Comparison of ENCODE assay signal across 11 cellular contexts in the genomic region with DNA sequence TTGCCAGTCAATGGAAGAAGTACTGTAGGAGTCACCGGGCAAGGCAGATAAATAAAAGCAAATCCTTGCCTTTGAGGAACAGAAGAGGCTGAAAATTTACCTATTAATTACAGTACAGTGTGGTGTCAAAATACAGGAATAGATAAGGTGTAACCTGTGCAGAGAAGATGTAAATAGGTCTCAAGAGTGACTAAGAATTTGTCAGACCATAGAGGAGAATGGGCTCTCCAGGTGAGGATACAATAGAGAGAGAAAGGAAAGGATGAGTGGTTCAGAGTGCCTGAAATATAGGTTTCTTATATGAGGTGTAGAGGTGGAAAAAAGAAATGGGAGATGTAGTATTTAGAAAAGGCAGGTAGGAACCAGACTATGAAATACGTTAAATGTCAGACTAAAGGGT. TPM values are rescaled to one million over a fixed set of nuclear protein-coding genes. Genes with fewer than 3 reads are reported as not detected.
A peak's percentile ranks its signal among the peaks of the same experiment; 100 is the strongest.
DNase-seq lines count a peak whose midpoint lies in the region; ATAC-seq, FAIRE-seq and TF ChIP-seq lines count a peak whose summit lies in the region.
"Had no signal": no experiment of that assay in that cellular context is flagged by ENCODE, and none has a peak within 500 bp of the region (broad histone marks: within the 10 kb centered on the region; RNA-seq: fewer than 3 reads in every experiment).

No MANE protein-coding gene starts in this region.

- no peak overlapping the region for H2AK5ac ChIP-seq in H1 (ENCODE audit: low read depth, low read length)

- no peak overlapping the region for H3K56ac ChIP-seq in H1 (replicated peaks; ENCODE audit: insufficient read length, low read depth, low read length)

- no peak overlapping the region for H2BK5ac ChIP-seq in H1 (ENCODE audit: low read depth, low read length)

- H3K23me2 ChIP-seq in H1 (ENCODE audit: low read depth, low read length), result peaks cover 3% of the 10 kb centered on the region; the same call in 1 of the 2 replicates

- CTCF ChIA-PET in Caco-2 (lab: Charles Lee), result no interaction called here
- CTCF ChIA-PET in H1 (lab: Charles Lee; ENCODE audit: partially characterized antibody), result interaction anchor here (1.9 kb wide), 1 partner anchor 58 kb away, joined by 3 read pairs; the partner anchor contains the start of gene ZC3H12B

- peaks cover 0 to 36% of the 10 kb centered on the region in 2 experiments; a peak in 2 of 4 replicates for H3K79me2 ChIP-seq in H1 (ENCODE audit: control insufficient read depth in 1 of 2, insufficient read depth in 2 of 2, low read length in 2 of 2)

- H4K91ac ChIP-seq in H1 (replicated peaks; ENCODE audit: insufficient read length, low read length), result no peak overlapping the region

- no peak overlapping the region for H4K8ac ChIP-seq in H1 (ENCODE audit: extremely low read depth, insufficient read depth, low read length)

- no peak overlapping the region for H3K4me3 ChIP-seq in Caco-2 (ENCODE audit: low read depth, low read length)
- peak overlapping the region; percentile 77 for H3K4me3 ChIP-seq in NT2/D1 (ENCODE audit: insufficient read length, low read depth)
- H3K4me3 ChIP-seq in H1 (ENCODE audit: extremely low read depth in 1 of 4, insufficient read depth in 2 of 4, low read depth in 3 of 4, low read length in 4 of 4), result peak overlapping the region in 2 of 4 experiments; percentile 78 to 90; a peak in 3 of 8 replicates
- no peak overlapping the region for H3K4me3 ChIP-seq in brain microvascular endothelial cell (ENCODE audit: low read depth, low read length)

- no peaks in the 10 kb centered on the region for H3K27me3 Mint-ChIP-seq in Caco-2 (ENCODE audit: insufficient read depth, unreplicated experiment)
- peaks cover 0 to 11% of the 10 kb centered on the region in 2 donors for H3K27me3 Mint-ChIP-seq in natural killer cell (ENCODE audit: low read depth in 2 of 2)

- TF ChIP-seq RAD21 in H1 (IDR thresholded peaks at IDR 0.05 in 1 of 2, conservative IDR thresholded peaks at IDR 0.05 in 1 of 2; ENCODE audit: low read depth in 2 of 2, low read length in 2 of 2), result no peak

- no peak overlapping the region for H2BK120ac ChIP-seq in H1 (replicated peaks; ENCODE audit: low read depth, low read length)

- no peak overlapping the region for H2BK20ac ChIP-seq in H1 (ENCODE audit: low read length)

- H2AFZ ChIP-seq in H1 (ENCODE audit: low read length), result no peak overlapping the region; the same call in 1 of the 2 replicates

- no peak overlapping the region for H4K5ac ChIP-seq in H1 (ENCODE audit: insufficient read length, low read depth, low read length)

- H3K79me1 ChIP-seq in H1 (ENCODE audit: low read depth, low read length), result no peaks in the 10 kb centered on the region

- no peak overlapping the region for H2BK15ac ChIP-seq in H1 (ENCODE audit: low read length)

- H3K9me3 Mint-ChIP-seq in Caco-2 (ENCODE audit: unreplicated experiment) (no peaks in the 10 kb centered on the region), natural killer cell (no peaks in the 10 kb centered on the region)

- H3K4me1 Mint-ChIP-seq in Caco-2 (ENCODE audit: low read depth, unreplicated experiment) (no peaks in the 10 kb centered on the region), natural killer cell (peaks cover 16 to 19% of the 10 kb centered on the region in 2 donors)

- no peaks in the 10 kb centered on the region for H4K20me1 ChIP-seq in H1 (replicated peaks in 1 of 2; ENCODE audit: control insufficient read depth in 1 of 2, insufficient read depth in 2 of 2, low read length in 2 of 2)

- H3K27ac Mint-ChIP-seq in Caco-2 (ENCODE audit: unreplicated experiment) (no peak overlapping the region), natural killer cell (no peak overlapping the region)

- in situ Hi-C loops in brain microvascular endothelial cell (cut with HindIII; ENCODE audit: low pct_ligation_motif_present, low sequenced_read_pairs), result no loop called here

- peak overlapping the region; percentile 66 to 88 for H3K4me2 ChIP-seq in H1 (ENCODE audit: insufficient read depth in 1 of 2, low read depth in 2 of 2, low read length in 2 of 2)

- no peak overlapping the region for H3K9ac ChIP-seq in NT2/D1 (ENCODE audit: insufficient read length, low read depth)
- H3K9ac ChIP-seq in H1 (replicated peaks in 1 of 4; ENCODE audit: extremely low read depth in 1 of 4, low read depth in 3 of 4, low read length in 3 of 4), result no peak overlapping the region

- H3K18ac ChIP-seq in H1 (ENCODE audit: extremely low read depth, low read length), result no peak overlapping the region

- H3K4ac ChIP-seq in H1 (replicated peaks; ENCODE audit: insufficient read length, low read depth, low read length), result no peak overlapping the region

- ATAC-seq in natural killer cell, result no peak
- no peak for ATAC-seq in GM21786 (IDR thresholded peaks at IDR 0.05; ENCODE audit: unreplicated experiment)

- H3K36me3 Mint-ChIP-seq in Caco-2 (ENCODE audit: insufficient read depth, unreplicated experiment) (no peaks in the 10 kb centered on the region), natural killer cell (no peaks in the 10 kb centered on the region)

- DNase-seq in Caco-2, result no peak
- DNase-seq in NT2/D1 (ENCODE audit: low read depth, low spot score), result no peak
- DNase-seq in H1 (ENCODE audit: low read depth in 1 of 2, low spot score in 2 of 2), result no peak
- DNase-seq in natural killer cell, result no peak
- no peak for DNase-seq in NCI-H1417 treated with DMSO at 0.1 percent for 48 hours (lab: John Stamatoyannopoulos, UW)
- DNase-seq in brain microvascular endothelial cell, result no peak
- no peak for DNase-seq in HuH-7 (ENCODE audit: low spot score)
- DNase-seq: NCI-H1092; NK-92 treated with Interleukin-12 subunit alpha and Interleukin-12 subunit beta, amount 100 ng/mL, for 24 hours had no signal

- no peaks in the 10 kb centered on the region for H3K27me3 ChIP-seq in Caco-2 (replicated peaks; ENCODE audit: control insufficient read depth, insufficient read depth, low read length)
- H3K27me3 ChIP-seq in NT2/D1 (ENCODE audit: insufficient read depth, insufficient read length), result no peaks in the 10 kb centered on the region
- H3K27me3 ChIP-seq in H1 (replicated peaks in 1 of 4; ENCODE audit: control insufficient read depth in 3 of 4, extremely low read depth in 1 of 4, insufficient read depth in 3 of 4, low read length in 3 of 4), result no peaks in the 10 kb centered on the region
- H3K27me3 ChIP-seq in brain microvascular endothelial cell (replicated peaks), result no peaks in the 10 kb centered on the region

- intact Hi-C loops in Caco-2 (cut with micrococcal nuclease; ENCODE audit: unreplicated experiment), result loop anchor here (2.0 to 5.0 kb wide), 2 partner anchors 58 to 220 kb away; no protein-coding TSS in a partner anchor
- intact Hi-C loops in natural killer cell (cut with micrococcal nuclease), result loop anchor here (5.0 to 10.0 kb wide), 2 partner anchors 58 to 770 kb away; partner anchors contain the start of genes AMER1 and ZC3H12B

- H3K27ac ChIP-seq in H1 (ENCODE audit: low read depth, low read length), result no peak overlapping the region
- no peak overlapping the region for H3K27ac ChIP-seq in brain microvascular endothelial cell
- H3K27ac ChIP-seq: skin epidermis had no signal

- no peaks in the 10 kb centered on the region for H3K36me3 ChIP-seq in Caco-2 (ENCODE audit: control insufficient read depth, insufficient read depth, low read length)
- H3K36me3 ChIP-seq in NT2/D1 (ENCODE audit: insufficient read depth, insufficient read length, low read length), result peaks cover under 1% of the 10 kb centered on the region
- H3K36me3 ChIP-seq in H1 (ENCODE audit: control insufficient read depth in 2 of 4, insufficient read depth in 4 of 4, low read length in 3 of 4), result peaks cover 0 to 10% (median 2%) of the 10 kb centered on the region in 4 experiments; a peak in 3 of 8 replicates
- no peaks in the 10 kb centered on the region for H3K36me3 ChIP-seq in brain microvascular endothelial cell (replicated peaks)

- H2BK12ac ChIP-seq in H1 (ENCODE audit: low read depth, low read length), result no peak overlapping the region

- no peak for FAIRE-seq in H1 (lab: Jason Lieb, UNC)

- H3K4me1 ChIP-seq in Caco-2 (no peaks in the 10 kb centered on the region), NT2/D1 (ENCODE audit: insufficient read depth, insufficient read length) (no peaks in the 10 kb centered on the region), H1 (replicated peaks in 1 of 4; ENCODE audit: control insufficient read depth in 3 of 4, insufficient read depth in 4 of 4, low read length in 3 of 4) (no peaks in the 10 kb centered on the region; a peak in 1 of 7 replicates)

- no TSS peak for BruUV-seq in Caco-2 (replicated peaks; lab: Mats Ljungman, UMichigan)

- WGBS in H1 (ENCODE audit: extremely low coverage in 1 of 2, insufficient coverage in 1 of 2, insufficient read length in 1 of 2, insufficient replicate concordance in 2 of 2, low coverage in 1 of 2, low lambda C conversion rate in 2 of 2, missing lambda C conversion rate in 1 of 2), 2 experiments, result 88% methylated on average over 1 of the region's 2 CpGs; no CpG with 5 or more reads in 1 of the 2 experiments

- TF ChIP-seq CTCF in Caco-2 (IDR thresholded peaks at IDR 0.05; ENCODE audit: insufficient read depth in 1 of 2, low read depth in 1 of 2, low read length in 1 of 2, severe bottlenecking in 1 of 2, unreplicated experiment in 1 of 2) (no peak), H1 (IDR thresholded peaks at IDR 0.05; ENCODE audit: control extremely low read depth in 1 of 3, insufficient read depth in 1 of 3, low read depth in 1 of 3, low read length in 3 of 3) (no peak), natural killer cell (IDR thresholded peaks at IDR 0.05) (no peak), brain microvascular endothelial cell (IDR thresholded peaks at IDR 0.05; ENCODE audit: low read depth, low read length, missing control alignments) (no peak)

- no peak overlapping the region for H3K23ac ChIP-seq in H1 (ENCODE audit: insufficient read length)

- H3K9me3 ChIP-seq in Caco-2 (no peaks in the 10 kb centered on the region), NT2/D1 (ENCODE audit: insufficient read depth, low read length) (peaks cover 7% of the 10 kb centered on the region), H1 (ENCODE audit: insufficient read depth in 2 of 2, low read depth in 1 of 2, low read length in 1 of 2) (peaks cover 2 to 5% of the 10 kb centered on the region in 2 experiments; a peak in 2 of 4 replicates)

- TF ChIP-seq EP300 in H1 (IDR thresholded peaks at IDR 0.05; ENCODE audit: borderline replicate concordance in 1 of 2, low read depth in 2 of 2, low read length in 2 of 2), result no peak

- POLR2A ChIA-PET in Caco-2 (lab: Charles Lee), result no interaction called here
- POLR2A ChIA-PET in H1 (lab: Charles Lee; ENCODE audit: partially characterized antibody), result interaction anchor here (0.9 to 2.0 kb wide), 2 partner anchors 18 to 58 kb away, joined by 3 to 10 read pairs; partner anchors contain the start of gene ZC3H12B

- no peak overlapping the region for H3K14ac ChIP-seq in H1 (ENCODE audit: insufficient read length)

- H3K4me3 Mint-ChIP-seq in Caco-2 (ENCODE audit: unreplicated experiment), result peak overlapping the region; percentile 90
- H3K4me3 Mint-ChIP-seq in natural killer cell, result peak overlapping the region; percentile 95

- TF ChIP-seq POLR2A in H1 (IDR thresholded peaks at IDR 0.05; ENCODE audit: control extremely low read depth in 1 of 2, low read depth in 2 of 2, low read length in 2 of 2), result no peak

RNA-seq across cellular contexts. Expression of gene ZC4H2, which starts 0.8 kb away (rescaled TPM):
- total RNA-seq in Caco-2 (2022), result 7.3 and 7.6 TPM in 2 replicates
- total RNA-seq in H1 (2021; fragmentation: NEBNext Ultra II Directional; extraction: Animal tissue kit (Norgen Biotek cat#: 25700)), result 25.4 and 25.9 TPM in 2 replicates
- 29.3 and 29.6 TPM in 2 replicates for polyA plus RNA-seq in H1 (2011; rRNA removed)
- polyA plus RNA-seq in H1 (2011; cell fraction: cytosol; rRNA removed), result 40.7 TPM
- polyA plus RNA-seq in H1 (2011; cell fraction: nucleus; rRNA removed), result 35.0 TPM
- polyA plus RNA-seq in H1 (2012, experiment 1 of 2), result 27.6 to 33.7 TPM (median 27.9 TPM) in 4 replicates
- 18.2 TPM for polyA plus RNA-seq in H1 (2012, experiment 2 of 2)
- polyA plus RNA-seq in H1 (2013, experiment 1 of 2), result 16.9 TPM
- polyA plus RNA-seq in H1 (2013, experiment 2 of 2), result 19.3 TPM
- polyA minus RNA-seq in H1 (2011; rRNA and poly(A)+ RNA removed), result 26.7 and 31.0 TPM in 2 replicates
- 9.5 TPM for polyA minus RNA-seq in H1 (2011; cell fraction: cytosol; rRNA and poly(A)+ RNA removed)
- 28.6 TPM for polyA minus RNA-seq in H1 (2011; cell fraction: nucleus; rRNA and poly(A)+ RNA removed)
- 1 to 10 TPM; 3.1 to 5.1 (median 4.5) TPM for total RNA-seq in natural killer cell

RNA-seq across cellular contexts. Expression of gene ZC3H12B, which starts 57.6 kb away (rescaled TPM):
- total RNA-seq in Caco-2 (2022) (2.8 and 3.2 TPM in 2 replicates), natural killer cell (under 1 TPM; 0.43 to 0.73 (median 0.70) TPM)
- 1.5 and 2.1 TPM in 2 replicates for total RNA-seq in H1 (2021; fragmentation: NEBNext Ultra II Directional; extraction: Animal tissue kit (Norgen Biotek cat#: 25700))
- 0.91 and 1.1 TPM in 2 replicates for polyA plus RNA-seq in H1 (2011; rRNA removed)
- 1.1 TPM for polyA plus RNA-seq in H1 (2011; cell fraction: cytosol; rRNA removed)
- 1.4 TPM for polyA plus RNA-seq in H1 (2011; cell fraction: nucleus; rRNA removed)
- 1.2 to 1.9 TPM (median 1.4 TPM) in 4 replicates for polyA plus RNA-seq in H1 (2012, experiment 1 of 2)
- polyA plus RNA-seq in H1 (2012, experiment 2 of 2), result 0.09 TPM
- 0.77 TPM for polyA plus RNA-seq in H1 (2013, experiment 1 of 2)
- polyA plus RNA-seq in H1 (2013, experiment 2 of 2), result 0.77 TPM
- 3.0 and 5.2 TPM in 2 replicates for polyA minus RNA-seq in H1 (2011; rRNA and poly(A)+ RNA removed)
- 1.3 TPM for polyA minus RNA-seq in H1 (2011; cell fraction: cytosol; rRNA and poly(A)+ RNA removed)
- polyA minus RNA-seq in H1 (2011; cell fraction: nucleus; rRNA and poly(A)+ RNA removed), result 3.7 TPM
